In the genomic region with DNA sequence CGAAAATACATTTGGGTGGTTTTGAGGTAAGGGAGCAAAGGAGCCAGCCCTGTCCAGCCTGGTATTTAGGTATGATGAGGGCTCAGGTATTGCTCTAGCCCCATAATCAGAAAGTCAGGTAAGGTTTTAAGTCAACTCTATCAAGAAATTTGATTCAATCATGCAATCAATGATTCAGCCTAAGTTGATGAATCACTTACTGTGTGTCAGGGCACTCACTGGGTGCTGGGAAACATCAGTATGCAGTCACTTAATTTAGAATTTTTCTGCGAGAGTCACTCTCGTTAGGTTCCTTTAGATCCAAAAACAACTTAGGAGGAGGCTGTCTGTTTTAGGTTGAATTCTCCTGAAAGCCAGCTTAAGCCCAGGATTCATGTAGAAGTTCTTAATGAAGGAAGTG, we compare ENCODE assay signal across 21 cellular contexts. TPM values are rescaled to one million over a fixed set of nuclear protein-coding genes. Genes with fewer than 3 reads are reported as not detected.
A peak's percentile ranks its signal among the peaks of the same experiment; 100 is the strongest.
DNase-seq lines count a peak whose midpoint lies in the region; ATAC-seq and TF ChIP-seq lines count a peak whose summit lies in the region.
"Had no signal": no experiment of that assay in that cellular context is flagged by ENCODE, and none has a peak within 500 bp of the region (broad histone marks: within the 10 kb centered on the region; RNA-seq: fewer than 3 reads in every experiment).

No MANE protein-coding gene starts in this region.

- H3K4me1 Mint-ChIP-seq in activated naive CD4-positive, alpha-beta T cell treated with anti-CD3 and anti-CD28 coated beads, Interleukin-2, amount 10 ng/mL, durations not matched to agents 7 days and 5 days = no peaks in the 10 kb centered on the region
- H3K4me1 Mint-ChIP-seq in activated T-helper 17 cell treated with anti-CD3 and anti-CD28 coated beads, Interleukin-2, amount 50 U/mL, for 72 hours = no peaks in the 10 kb centered on the region
- H3K4me1 Mint-ChIP-seq: activated naive CD8-positive, alpha-beta T cell treated with anti-CD3 and anti-CD28 coated beads, Interleukin-2, amount 50 U/mL, for 24 hours; naive B cell had no signal

- no peak overlapping the region for H3K4me3 Mint-ChIP-seq in activated naive CD4-positive, alpha-beta T cell treated with anti-CD3 and anti-CD28 coated beads, Interleukin-2, amount 10 ng/mL, durations not matched to agents 7 days and 5 days
- H3K4me3 Mint-ChIP-seq in activated T-helper 17 cell treated with anti-CD3 and anti-CD28 coated beads, Interleukin-2, amount 50 U/mL, for 72 hours = no peak overlapping the region
- H3K4me3 Mint-ChIP-seq: activated naive CD8-positive, alpha-beta T cell treated with anti-CD3 and anti-CD28 coated beads, Interleukin-2, amount 50 U/mL, for 24 hours; naive B cell had no signal

- H3K4me3 ChIP-seq in AG10803 (ENCODE audit: low read length) = no peak overlapping the region
- no peak overlapping the region for H3K4me3 ChIP-seq in SJSA1
- H3K4me3 ChIP-seq: cardiac muscle cell, lung, uterus had no signal

- no peaks in the 10 kb centered on the region for H3K27me3 Mint-ChIP-seq in activated naive CD4-positive, alpha-beta T cell treated with anti-CD3 and anti-CD28 coated beads, Interleukin-2, amount 10 ng/mL, durations not matched to agents 7 days and 5 days
- H3K27me3 Mint-ChIP-seq in activated T-helper 17 cell treated with anti-CD3 and anti-CD28 coated beads, Interleukin-2, amount 50 U/mL, for 72 hours = peaks cover 5% of the 10 kb centered on the region
- H3K27me3 Mint-ChIP-seq: activated naive CD8-positive, alpha-beta T cell treated with anti-CD3 and anti-CD28 coated beads, Interleukin-2, amount 50 U/mL, for 24 hours had no signal

- peaks cover 18% of the 10 kb centered on the region for H3K4me1 ChIP-seq in SJSA1 (replicated peaks)
- H3K4me1 ChIP-seq: parathyroid adenoma, uterus had no signal

- DNase-seq in AG10803 (ENCODE audit: low read depth) (peak; percentile 67), HCEC 1CT (peak; percentile 59), SJSA1 (ENCODE audit: low read depth in 1 of 2, low spot score in 2 of 2) (no peak), hepatic stellate cell (ENCODE audit: low spot score) (peak; percentile 64), COLO668 (lab: John Stamatoyannopoulos, UW; ENCODE audit: unreplicated experiment) (no peak)
- DNase-seq in activated naive CD4-positive, alpha-beta T cell treated with anti-CD3 and anti-CD28 coated beads, Interleukin-2, amount 10 ng/mL, durations not matched to agents 7 days and 5 days = no peak
- DNase-seq: activated CD4-positive, CD25-positive, alpha-beta regulatory T cell treated with anti-CD3 and anti-CD28 coated beads, Interleukin-2, amount 50 U/mL, for 72 hours; activated naive CD8-positive, alpha-beta T cell treated with anti-CD3 and anti-CD28 coated beads, Interleukin-2, amount 50 U/mL, for 24 hours; AML-193; naive B cell; NCI-H187; NCI-H446 treated with DMSO at 0.1 percent for 48 hours; NK-92 treated with Interleukin-12 subunit alpha and Interleukin-12 subunit beta, amount 100 ng/mL, for 24 hours; Right ventricle myocardium superior; T-helper 2 cell; uterus had no signal

- no peaks in the 10 kb centered on the region for H3K9me3 Mint-ChIP-seq in activated naive CD4-positive, alpha-beta T cell treated with anti-CD3 and anti-CD28 coated beads, Interleukin-2, amount 10 ng/mL, durations not matched to agents 7 days and 5 days
- no peaks in the 10 kb centered on the region for H3K9me3 Mint-ChIP-seq in activated T-helper 17 cell treated with anti-CD3 and anti-CD28 coated beads, Interleukin-2, amount 50 U/mL, for 72 hours
- H3K9me3 Mint-ChIP-seq: activated naive CD8-positive, alpha-beta T cell treated with anti-CD3 and anti-CD28 coated beads, Interleukin-2, amount 50 U/mL, for 24 hours; naive B cell had no signal

- no peaks in the 10 kb centered on the region for H3K27me3 ChIP-seq in SJSA1 (replicated peaks)
- H3K27me3 ChIP-seq: cardiac muscle cell, uterus had no signal

- peak overlapping the region; percentile 95 for H3K27ac ChIP-seq in SJSA1
- H3K27ac ChIP-seq: cardiac muscle cell, parathyroid adenoma, uterus had no signal

- H3K27ac Mint-ChIP-seq in activated naive CD4-positive, alpha-beta T cell treated with anti-CD3 and anti-CD28 coated beads, Interleukin-2, amount 10 ng/mL, durations not matched to agents 7 days and 5 days = no peak overlapping the region
- no peak overlapping the region for H3K27ac Mint-ChIP-seq in activated T-helper 17 cell treated with anti-CD3 and anti-CD28 coated beads, Interleukin-2, amount 50 U/mL, for 72 hours
- H3K27ac Mint-ChIP-seq: activated naive CD8-positive, alpha-beta T cell treated with anti-CD3 and anti-CD28 coated beads, Interleukin-2, amount 50 U/mL, for 24 hours had no signal

- H3K36me3 Mint-ChIP-seq in activated naive CD4-positive, alpha-beta T cell treated with anti-CD3 and anti-CD28 coated beads, Interleukin-2, amount 10 ng/mL, durations not matched to agents 7 days and 5 days = no peaks in the 10 kb centered on the region
- H3K36me3 Mint-ChIP-seq in activated T-helper 17 cell treated with anti-CD3 and anti-CD28 coated beads, Interleukin-2, amount 50 U/mL, for 72 hours (ENCODE audit: low read depth) = no peaks in the 10 kb centered on the region
- H3K36me3 Mint-ChIP-seq: naive B cell had no signal

- TF ChIP-seq CTCF in AG10803 (conservative IDR thresholded peaks at IDR 0.05; ENCODE audit: low read length) = no peak

- H3K36me3 ChIP-seq in SJSA1 = no peaks in the 10 kb centered on the region
- H3K36me3 ChIP-seq: cardiac muscle cell, uterus had no signal

- no peaks in the 10 kb centered on the region for H3K9me3 ChIP-seq in SJSA1 (replicated peaks)
- H3K9me3 ChIP-seq: uterus had no signal

- no peak for ATAC-seq in activated T-helper 17 cell treated with anti-CD3 and anti-CD28 coated beads, Interleukin-2, amount 50 U/mL, for 72 hours (replicated peaks)
- no peak for ATAC-seq in HG03457 (IDR thresholded peaks at IDR 0.05; ENCODE audit: unreplicated experiment)
- ATAC-seq: activated naive CD8-positive, alpha-beta T cell treated with anti-CD3 and anti-CD28 coated beads, Interleukin-2, amount 50 U/mL, for 24 hours had no signal

- CTCF ChIA-PET in activated naive CD4-positive, alpha-beta T cell treated with anti-CD3 and anti-CD28 coated beads, Interleukin-2, amount 10 ng/mL, durations not matched to agents 7 days and 5 days (lab: Charles Lee) = no interaction called here

RNA-seq across cellular contexts. Expression of a gene that starts 17.7 kb away (rescaled TPM):
- 0.74 TPM in 1 of 2 replicates, not detected in the other for total RNA-seq in SJSA1 (2014; rRNA removed; shearing (Covaris generic))
- not detected for total RNA-seq in activated T-helper 17 cell treated with anti-CD3 and anti-CD28 coated beads, Interleukin-2, amount 50 U/mL, for 72 hours
- total RNA-seq: cardiac muscle cell, Right ventricle myocardium superior had no signal

RNA-seq across cellular contexts. Expression of a gene that starts 37.9 kb away (rescaled TPM):
- total RNA-seq in SJSA1 (2014; rRNA removed; shearing (Covaris generic)) = 1.7 TPM in 1 of 2 replicates, not detected in the other
- total RNA-seq in activated T-helper 17 cell treated with anti-CD3 and anti-CD28 coated beads, Interleukin-2, amount 50 U/mL, for 72 hours = not detected
- total RNA-seq: cardiac muscle cell, Right ventricle myocardium superior, uterus had no signal

Comparison
In these comparisons a context has a peak if more than half of its experiments do, and no peak if none do; other contexts are left out.
1. DNase-seq: peak in AG10803 (single experiment), HCEC 1CT (single experiment) and hepatic stellate cell (single experiment); none in SJSA1 (0 of 2), activated naive CD4-positive, alpha-beta T cell treated with anti-CD3 and anti-CD28 coated beads, Interleukin-2, amount 10 ng/mL, durations not matched to agents 7 days and 5 days (single experiment) and COLO668 (single experiment).